Comparison of ENCODE assay signal across 23 cellular contexts in genomic region chr6:156559151-156559690, GRCh38.
"Had no signal": no experiment of that assay in that cellular context is flagged by ENCODE, and none has a peak within 500 bp of the region (broad histone marks: within the 10 kb centered on the region; RNA-seq: fewer than 3 reads in every experiment).

No MANE protein-coding gene starts in this region.

- H3K27me3 ChIP-seq: body of pancreas had no signal

- H3K4me3 ChIP-seq: body of pancreas had no signal

- H3K4me1 ChIP-seq: body of pancreas had no signal

- DNase-seq: activated B cell treated with CpG ODN at 0.5 μM for 24 hours; activated CD4-positive, alpha-beta T cell treated with anti-CD3 and anti-CD28 coated beads for 1 hour; activated CD4-positive, alpha-beta T cell treated with anti-CD3 and anti-CD28 coated beads, Interleukin-2, amount 10 ng/mL, durations not matched to agents 24 days and 14 days; activated CD4-positive, alpha-beta T cell treated with anti-CD3 and anti-CD28 coated beads, Interleukin-2, amount 50 U/mL, for 48 hours; activated CD8-positive, alpha-beta memory T cell treated with anti-CD3 and anti-CD28 coated beads, Interleukin-2, amount 10 ng/mL, durations not matched to agents 7 days and 5 days; activated effector memory CD4-positive, alpha-beta T cell treated with Interleukin-2 at 50 U/mL for 16 hours; activated naive CD4-positive, alpha-beta T cell; activated T-cell treated with anti-CD3 and anti-CD28 coated beads, Interleukin-2, amount 50 U/mL, for 24 hours; aorta; body of pancreas; central memory CD4-positive, alpha-beta T cell; MM.1S; NCI-H1105; NCI-H1436; NCI-H1694 treated with DMSO at 0.1 percent for 48 hours; NCI-H2081 treated with DMSO at 0.1 percent for 48 hours; NCI-H446 treated with DMSO at 0.1 percent for 48 hours; NCI-H526 treated with DMSO at 0.1 percent for 48 hours; PC-3; SIG-M5; T-cell; T-helper 2 cell; T1000 had no signal

- H3K9me3 ChIP-seq: body of pancreas had no signal

- H3K27ac ChIP-seq: body of pancreas had no signal
